14 cellular contexts compared by ENCODE assay signal in genomic region chr19:3816566-3817218, GRCh38. TPM values are rescaled to one million over a fixed set of nuclear protein-coding genes. Genes with fewer than 3 reads are reported as not detected.
DNase-seq lines count a peak whose midpoint lies in the region; ATAC-seq lines count a peak whose summit lies in the region.
"Had no signal": no experiment of that assay in that cellular context is flagged by ENCODE, and none has a peak within 500 bp of the region (broad histone marks: within the 10 kb centered on the region; RNA-seq: fewer than 3 reads in every experiment).

No MANE protein-coding gene starts in this region.

- intact Hi-C loops in posterior vena cava (cut with DNase I), result loop anchor here in 1 of 2 donors (5.0 kb wide), 1 partner anchor 596 kb away; no protein-coding TSS in a partner anchor
- intact Hi-C loops in activated naive CD4-positive, alpha-beta T cell treated with anti-CD3 and anti-CD28 coated beads for 36 hours (cut with micrococcal nuclease), result no loop called here

- peak overlapping the region; percentile 11 to 96 (median 44); a peak in 15 of 22 replicates for H3K4me2 ChIP-seq in BLaER1 treated with 17β-estradiol and CSF1 and Interleukin-3, amounts not matched to agents 10 nM and 100 nM
- H3K4me2 ChIP-seq: GM23338 had no signal

- H3K27ac ChIP-seq in BLaER1 treated with 17β-estradiol and CSF1 and Interleukin-3, amounts not matched to agents 10 nM and 100 nM, result peak overlapping the region in 4 of 11 experiments; percentile 14 to 25 (median 16); a peak in 4 of 22 replicates
- H3K27ac ChIP-seq: C4-2B had no signal

- CTCF ChIA-PET in activated naive CD4-positive, alpha-beta T cell treated with anti-CD3 and anti-CD28 coated beads for 36 hours (lab: Charles Lee), result no interaction called here

- no peaks in the 10 kb centered on the region for H3K27me3 ChIP-seq in BLaER1 treated with 17β-estradiol and CSF1 and Interleukin-3, amounts not matched to agents 10 nM and 100 nM

- no peaks in the 10 kb centered on the region for H4K20me1 ChIP-seq in BLaER1 treated with 17β-estradiol and CSF1 and Interleukin-3, amounts not matched to agents 10 nM and 100 nM

- DNase-seq in central memory CD8-positive, alpha-beta T cell (ENCODE audit: low spot score in 2 of 2), result no peak
- peak; percentile 73 for DNase-seq in posterior vena cava (ENCODE audit: low spot score)
- DNase-seq in NCI-H2227 (lab: John Stamatoyannopoulos, UW; ENCODE audit: unreplicated experiment), result no peak
- DNase-seq in activated naive CD4-positive, alpha-beta T cell treated with anti-CD3 and anti-CD28 coated beads for 36 hours, result no peak
- DNase-seq: ACHN; CD4-positive, alpha-beta memory T cell; DMS153; DMS79 treated with DMSO at 0.1 percent for 48 hours; EL had no signal

- H3K27ac Mint-ChIP-seq in central memory CD8-positive, alpha-beta T cell (ENCODE audit: low read depth), result peak overlapping the region; percentile 71
- no peak overlapping the region for H3K27ac Mint-ChIP-seq in activated naive CD4-positive, alpha-beta T cell treated with anti-CD3 and anti-CD28 coated beads for 36 hours
- H3K27ac Mint-ChIP-seq: GM23338 had no signal

- H3K36me3 ChIP-seq in BLaER1 treated with 17β-estradiol and CSF1 and Interleukin-3, amounts not matched to agents 10 nM and 100 nM, result no peaks in the 10 kb centered on the region
- H3K36me3 ChIP-seq: HAP-1 had no signal

- H3K36me3 Mint-ChIP-seq in central memory CD8-positive, alpha-beta T cell (ENCODE audit: insufficient read depth), result peaks cover 6% of the 10 kb centered on the region
- no peaks in the 10 kb centered on the region for H3K36me3 Mint-ChIP-seq in activated naive CD4-positive, alpha-beta T cell treated with anti-CD3 and anti-CD28 coated beads for 36 hours (ENCODE audit: low read depth)
- H3K36me3 Mint-ChIP-seq: CD4-positive, alpha-beta memory T cell had no signal

- no peak overlapping the region for H3K4me3 Mint-ChIP-seq in central memory CD8-positive, alpha-beta T cell
- no peak overlapping the region for H3K4me3 Mint-ChIP-seq in activated naive CD4-positive, alpha-beta T cell treated with anti-CD3 and anti-CD28 coated beads for 36 hours
- H3K4me3 Mint-ChIP-seq: CD4-positive, alpha-beta memory T cell; GM23338 had no signal

- H3K9me3 Mint-ChIP-seq in central memory CD8-positive, alpha-beta T cell, result no peaks in the 10 kb centered on the region
- no peaks in the 10 kb centered on the region for H3K9me3 Mint-ChIP-seq in activated naive CD4-positive, alpha-beta T cell treated with anti-CD3 and anti-CD28 coated beads for 36 hours
- H3K9me3 Mint-ChIP-seq: GM23338 had no signal

- ATAC-seq in central memory CD8-positive, alpha-beta T cell (replicated peaks; ENCODE audit: extremely low read depth, poor library complexity, severe bottlenecking), result no peak
- ATAC-seq: GM23338 had no signal

- H3K4me1 ChIP-seq in BLaER1 treated with 17β-estradiol and CSF1 and Interleukin-3, amounts not matched to agents 10 nM and 100 nM, result peaks cover 77 to 98% (median 86%) of the 10 kb centered on the region in 10 experiments
- H3K4me1 ChIP-seq: HAP-1 had no signal

- H3K9ac ChIP-seq in BLaER1 treated with 17β-estradiol and CSF1 and Interleukin-3, amounts not matched to agents 10 nM and 100 nM, result peak overlapping the region in 4 of 11 experiments; percentile 2 to 18 (median 12); a peak in 2 of 22 replicates

- H3K4me3 ChIP-seq in BLaER1 treated with 17β-estradiol and CSF1 and Interleukin-3, amounts not matched to agents 10 nM and 100 nM, result no peak overlapping the region
- H3K4me3 ChIP-seq: GM23338, HAP-1 had no signal

- peaks cover 34% of the 10 kb centered on the region for H3K4me1 Mint-ChIP-seq in central memory CD8-positive, alpha-beta T cell
- H3K4me1 Mint-ChIP-seq in activated naive CD4-positive, alpha-beta T cell treated with anti-CD3 and anti-CD28 coated beads for 36 hours (ENCODE audit: low read depth), result peaks cover 56% of the 10 kb centered on the region
- H3K4me1 Mint-ChIP-seq: GM23338 had no signal

- no peaks in the 10 kb centered on the region for H3K9me3 ChIP-seq in BLaER1 treated with 17β-estradiol and CSF1 and Interleukin-3, amounts not matched to agents 10 nM and 100 nM (replicated peaks in 1 of 11)
- H3K9me3 ChIP-seq: HAP-1 had no signal

- no peaks in the 10 kb centered on the region for H3K27me3 Mint-ChIP-seq in central memory CD8-positive, alpha-beta T cell
- no peaks in the 10 kb centered on the region for H3K27me3 Mint-ChIP-seq in activated naive CD4-positive, alpha-beta T cell treated with anti-CD3 and anti-CD28 coated beads for 36 hours (ENCODE audit: low read depth)
- H3K27me3 Mint-ChIP-seq: CD4-positive, alpha-beta memory T cell had no signal

RNA-seq across cellular contexts. Expression of gene MATK, which starts 30.5 kb away (rescaled TPM):
- 1 to 10 TPM; 1.1 to 2.8 TPM for total RNA-seq in posterior vena cava
- total RNA-seq in activated naive CD4-positive, alpha-beta T cell treated with anti-CD3 and anti-CD28 coated beads for 36 hours, result 10 to 100 TPM; 12.7 to 13.7 TPM

RNA-seq across cellular contexts. Expression of gene RAX2, which starts 44.7 kb away (rescaled TPM):
- not detected for total RNA-seq in posterior vena cava
- not detected for total RNA-seq in activated naive CD4-positive, alpha-beta T cell treated with anti-CD3 and anti-CD28 coated beads for 36 hours
- total RNA-seq: A172; CD4-positive, alpha-beta memory T cell; GM23338 had no signal

RNA-seq across cellular contexts. Expression of gene ZFR2, which starts 52.1 kb away (rescaled TPM):
- not detected for total RNA-seq in posterior vena cava
- total RNA-seq in activated naive CD4-positive, alpha-beta T cell treated with anti-CD3 and anti-CD28 coated beads for 36 hours, result under 1 TPM in 1 of 2 experiments, not detected in 1; 0.27 TPM
- total RNA-seq: A172 had no signal

RNA-seq across cellular contexts. Expression of gene MRPL54, which starts 54.2 kb away (rescaled TPM):
- total RNA-seq in posterior vena cava, result 10 to 100 TPM; 45.3 to 58.8 TPM
- 10 to 100 TPM; 71.4 to 77.0 TPM for total RNA-seq in activated naive CD4-positive, alpha-beta T cell treated with anti-CD3 and anti-CD28 coated beads for 36 hours

RNA-seq across cellular contexts. Expression of gene APBA3, which starts 55.2 kb away (rescaled TPM):
- total RNA-seq in posterior vena cava, result 10 to 100 TPM; 10.5 to 13.1 TPM
- total RNA-seq in activated naive CD4-positive, alpha-beta T cell treated with anti-CD3 and anti-CD28 coated beads for 36 hours, result 10 to 100 TPM; 28.6 to 30.0 TPM
